ENCODE assay signal across 8 cellular contexts in genomic region chr7:43582503-43583423, GRCh38. TPM values are rescaled to one million over a fixed set of nuclear protein-coding genes. Genes with fewer than 3 reads are reported as not detected.
A peak's percentile ranks its signal among the peaks of the same experiment; 100 is the strongest.
DNase-seq lines count a peak whose midpoint lies in the region; ATAC-seq, FAIRE-seq and TF ChIP-seq lines count a peak whose summit lies in the region.

STK17A (plus strand) TSS chr7:43583108; CDS start chr7:43583244, 136 bp downstream.

- H3K9me3 ChIP-seq in fibroblast of lung (ENCODE audit: control insufficient read depth, insufficient read depth, low read depth, low read length) = no peaks in the 10 kb centered on the region
- H3K9me3 ChIP-seq in naive thymus-derived CD4-positive, alpha-beta T cell (ENCODE audit: control insufficient read depth in 2 of 3, low read length in 3 of 3) = no peaks in the 10 kb centered on the region

- H3K27me3 ChIP-seq in fibroblast of lung (ENCODE audit: control insufficient read depth, insufficient read depth, low read length) = no peaks in the 10 kb centered on the region
- H3K27me3 ChIP-seq in naive thymus-derived CD4-positive, alpha-beta T cell (ENCODE audit: control insufficient read depth in 2 of 2, insufficient read depth in 2 of 2, low read length in 2 of 2) = no peaks in the 10 kb centered on the region

- no peaks in the 10 kb centered on the region for H3K36me3 ChIP-seq in fibroblast of lung (ENCODE audit: control insufficient read depth, insufficient read depth, low read length)
- H3K36me3 ChIP-seq in naive thymus-derived CD4-positive, alpha-beta T cell (ENCODE audit: control insufficient read depth in 2 of 3, insufficient read depth in 3 of 3, low read length in 3 of 3) = peaks cover 0 to 4% (median 0%) of the 10 kb centered on the region in 3 experiments

- H3K36me3 Mint-ChIP-seq in naive thymus-derived CD4-positive, alpha-beta T cell = peaks cover 0 to 14% (median 0%) of the 10 kb centered on the region in 5 donors

- no peak within 1 kb of the TSS for H2AFZ ChIP-seq in fibroblast of lung (ENCODE audit: low read length)

- peak; percentile 95 to 98 for TF ChIP-seq CTCF in fibroblast of lung (conservative IDR thresholded peaks at IDR 0.05 in 1 of 2, IDR thresholded peaks at IDR 0.05 in 1 of 2; ENCODE audit: low read depth in 1 of 2, low read length in 2 of 2)

- H3K27ac Mint-ChIP-seq in naive thymus-derived CD4-positive, alpha-beta T cell = peak within 1 kb of the TSS; percentile 89 to 100 (median 95)

- no peaks in the 10 kb centered on the region for H3K4me1 ChIP-seq in fibroblast of lung (ENCODE audit: control insufficient read depth, extremely low read depth, insufficient read depth, low read length)
- peaks cover 8 to 10% of the 10 kb centered on the region in 2 donors for H3K4me1 ChIP-seq in naive thymus-derived CD4-positive, alpha-beta T cell (ENCODE audit: control insufficient read depth in 2 of 2, insufficient read depth in 2 of 2, low read length in 2 of 2)

- POLR2A ChIA-PET in naive thymus-derived CD4-positive, alpha-beta T cell (lab: Charles Lee) = interaction anchor here (0.6 to 7.8 kb wide), 40 partner anchors 9 to 650 kb away, joined by 3 to 185 read pairs (median 4); partner anchors contain the start of genes BLVRA, COA1, MRPL32 and PSMA2

- CTCF ChIA-PET in naive thymus-derived CD4-positive, alpha-beta T cell (lab: Charles Lee) = interaction anchor here (0.6 to 10.6 kb wide), 61 partner anchors 9 to 653 kb away, joined by 3 to 440 read pairs (median 5); partner anchors contain the start of genes COA1, MRPL32 and PSMA2

- H3K4me1 Mint-ChIP-seq in naive thymus-derived CD4-positive, alpha-beta T cell = peaks cover 10 to 33% (median 13%) of the 10 kb centered on the region in 7 donors

- peak within 1 kb of the TSS; percentile 91 for H3K9ac ChIP-seq in fibroblast of lung (ENCODE audit: insufficient read depth, low read length)

- H3K79me2 ChIP-seq in fibroblast of lung (ENCODE audit: control insufficient read depth, insufficient read depth, low read length) = peaks cover 48% of the 10 kb centered on the region

- peak; percentile 96 for DNase-seq in DMS79 treated with DMSO at 0.1 percent for 48 hours (lab: John Stamatoyannopoulos, UW)
- DNase-seq in KG1 (lab: John Stamatoyannopoulos, UW) = peak; percentile 80
- peak; percentile 88 for DNase-seq in RCC 7860 (ENCODE audit: low spot score)
- DNase-seq in activated T-helper 1 cell treated with Interleukin-2 at 50 U/mL for 16 hours (ENCODE audit: low read depth) = peak; percentile 94
- DNase-seq in fibroblast of lung (ENCODE audit: low read depth in 2 of 2) = peak; percentile 81 to 89
- DNase-seq in naive thymus-derived CD4-positive, alpha-beta T cell = peak; percentile 91 to 100 (median 95)
- peak; percentile 87 to 97 (median 93) for DNase-seq in stimulated activated naive CD4-positive, alpha-beta T cell (lab: John Stamatoyannopoulos, UW)

- peaks cover 0 to 22% (median 6%) of the 10 kb centered on the region in 5 donors for H3K27me3 Mint-ChIP-seq in naive thymus-derived CD4-positive, alpha-beta T cell

- peaks cover 0 to 6% (median 0%) of the 10 kb centered on the region in 11 donors for H3K9me3 Mint-ChIP-seq in naive thymus-derived CD4-positive, alpha-beta T cell

- peak; percentile 65 for ATAC-seq in GM21723 (IDR thresholded peaks at IDR 0.05; ENCODE audit: unreplicated experiment)
- peak; percentile 93 for ATAC-seq in naive thymus-derived CD4-positive, alpha-beta T cell

- H3K4me3 Mint-ChIP-seq in naive thymus-derived CD4-positive, alpha-beta T cell = peak within 1 kb of the TSS; percentile 96 to 100 (median 98)

- no peak for FAIRE-seq in RCC 7860 (lab: Jason Lieb, UNC)

- H3K27ac ChIP-seq in fibroblast of lung (ENCODE audit: insufficient read depth, low read length) = peak within 1 kb of the TSS; percentile 92
- H3K27ac ChIP-seq in naive thymus-derived CD4-positive, alpha-beta T cell (ENCODE audit: low read depth, low read length) = peak within 1 kb of the TSS; percentile 96

- H3K4me3 ChIP-seq in fibroblast of lung (replicated peaks in 1 of 4; ENCODE audit: control extremely low read depth in 1 of 4, insufficient read depth in 1 of 4, low read depth in 3 of 4, low read length in 4 of 4) = peak within 1 kb of the TSS; percentile 59 to 95 (median 86)
- peak within 1 kb of the TSS; percentile 79 for H3K4me3 ChIP-seq in naive thymus-derived CD4-positive, alpha-beta T cell (ENCODE audit: low read length)

- peak within 1 kb of the TSS; percentile 83 for H3K4me2 ChIP-seq in fibroblast of lung (ENCODE audit: extremely low read depth, insufficient read depth, low read length)

- peaks cover 5% of the 10 kb centered on the region for H4K20me1 ChIP-seq in fibroblast of lung (ENCODE audit: control insufficient read depth, extremely low read depth, insufficient read depth, low read length)

- intact Hi-C loops in naive thymus-derived CD4-positive, alpha-beta T cell (cut with micrococcal nuclease) = loop anchor here (1.0 to 5.0 kb wide), 15 partner anchors 9 to 650 kb away; partner anchors contain the start of genes COA1 (in 2 of the 2), MRPL32 (in 2 of the 2), PSMA2 (in 2 of the 2) and UBE2D4 (in 2 of the 2)

RNA-seq across cellular contexts. Expression of gene STK17A, which starts in this region (rescaled TPM):
- total RNA-seq in fibroblast of lung = 44.4 and 53.2 TPM in 2 replicates
- polyA plus RNA-seq in fibroblast of lung = 46.8 and 53.3 TPM in 2 replicates
- polyA plus RNA-seq in fibroblast of lung (2012) = 45.4 and 52.2 TPM in 2 replicates
- polyA minus RNA-seq in fibroblast of lung (ENCODE audit: low replicate concordance) = 1.8 and 2.9 TPM in 2 replicates
- total RNA-seq in naive thymus-derived CD4-positive, alpha-beta T cell = 100 to 1,000 TPM in 2 of 5 experiments, 10 to 100 TPM in 3; 71.3 to 132 (median 95.8) TPM
- polyA plus RNA-seq in naive thymus-derived CD4-positive, alpha-beta T cell = 100 to 1,000 TPM; 199 to 292 TPM

Comparison
In these comparisons a context has a peak if more than half of its experiments do, and no peak if none do; other contexts are left out.
1. Peak in every context shown above with its lines: DNase-seq, ATAC-seq, H3K4me3 ChIP-seq and H3K27ac ChIP-seq.